In genomic region chr18:9757851-9758587, GRCh38 we compare ENCODE assay signal across 2 cellular contexts.
TF ChIP-seq lines count a peak whose summit lies in the region.

No MANE protein-coding gene starts in this region.

TF ChIP-seq in K562, 482 proteins besides CTCF, POLR2A, EP300 and RAD21 (continues in another document):
- TF ChIP-seq SMARCA5 (IDR thresholded peaks at IDR 0.05) (no peak), ZNF354B (CRISPR knock-in tag; IDR thresholded peaks at IDR 0.05) (no peak), SLC30A9 (CRISPR knock-in tag; IDR thresholded peaks at IDR 0.05) (no peak), KDM2B (CRISPR knock-in tag; IDR thresholded peaks at IDR 0.05) (no peak), ZFP36 (IDR thresholded peaks at IDR 0.05; ENCODE audit: low read depth, low read length, partially characterized antibody) (peak; percentile 89), NCOA2 (IDR thresholded peaks at IDR 0.05; ENCODE audit: partially characterized antibody in 2 of 2) (no peak), ZNF398 (CRISPR knock-in tag; IDR thresholded peaks at IDR 0.05) (no peak), NRF1 (conservative IDR thresholded peaks at IDR 0.05 in 1 of 2, IDR thresholded peaks at IDR 0.05 in 1 of 2) (no peak), UBTF (IDR thresholded peaks at IDR 0.05; ENCODE audit: borderline replicate concordance in 1 of 2, low read depth in 2 of 2, low read length in 2 of 2) (no peak), E2F3 (CRISPR knock-in tag; IDR thresholded peaks at IDR 0.05) (no peak), SIN3A (IDR thresholded peaks at IDR 0.05; ENCODE audit: borderline replicate concordance in 2 of 2, control insufficient read depth in 1 of 2, low read depth in 2 of 2, low read length in 2 of 2) (no peak), PTRF (tag; IDR thresholded peaks at IDR 0.05) (no peak), PBX2 (CRISPR knock-in tag; IDR thresholded peaks at IDR 0.05; ENCODE audit: low read depth) (peak; percentile 63), PBX2 (tag; conservative IDR thresholded peaks at IDR 0.05; ENCODE audit: low read depth) (peak; percentile 99), CGGBP1 (CRISPR knock-in tag; IDR thresholded peaks at IDR 0.05) (no peak), ELF2 (CRISPR knock-in tag; IDR thresholded peaks at IDR 0.05) (no peak; the same call in 1 of the 2 replicates), E2F4 (CRISPR knock-in tag; IDR thresholded peaks at IDR 0.05; ENCODE audit: low read depth) (no peak), RBM14 (IDR thresholded peaks at IDR 0.05; ENCODE audit: borderline replicate concordance, insufficient read depth, low read depth, low read length) (no peak), ATF4 (CRISPR knock-in tag; IDR thresholded peaks at IDR 0.05) (no peak), FIP1L1 (IDR thresholded peaks at IDR 0.05; ENCODE audit: low read depth, low read length, poor library complexity, severe bottlenecking) (no peak), HMG20B (CRISPR knock-in tag; IDR thresholded peaks at IDR 0.05) (no peak), ZNF175 (CRISPR knock-in tag; IDR thresholded peaks at IDR 0.05; ENCODE audit: low read depth) (peak; percentile 21; the same call in 1 of the 2 replicates), NCOR1 (IDR thresholded peaks at IDR 0.05) (no peak), NR3C1 (CRISPR knock-in tag; IDR thresholded peaks at IDR 0.05) (no peak)

TF ChIP-seq in HepG2, 621 proteins besides CTCF, POLR2A, EP300 and RAD21:
- no peak for TF ChIP-seq ZBTB2 (CRISPR knock-in tag; IDR thresholded peaks at IDR 0.05; ENCODE audit: low read depth)
- no peak for TF ChIP-seq KLF13 (CRISPR knock-in tag; IDR thresholded peaks at IDR 0.05)
- TF ChIP-seq ADNP (CRISPR knock-in tag; IDR thresholded peaks at IDR 0.05) = no peak
- TF ChIP-seq FLYWCH1 (CRISPR knock-in tag; IDR thresholded peaks at IDR 0.05) = no peak
- no peak for TF ChIP-seq TEAD3 (CRISPR knock-in tag; optimal IDR thresholded peaks at IDR 0.05; ENCODE audit: borderline replicate concordance)
- TF ChIP-seq ZNF280B (CRISPR knock-in tag; IDR thresholded peaks at IDR 0.05; ENCODE audit: borderline replicate concordance) = no peak
- no peak for TF ChIP-seq NFATC3 (CRISPR knock-in tag; IDR thresholded peaks at IDR 0.05)
- TF ChIP-seq SOX5 (CRISPR knock-in tag; IDR thresholded peaks at IDR 0.05; ENCODE audit: borderline replicate concordance) = no peak
